In the genomic region with DNA sequence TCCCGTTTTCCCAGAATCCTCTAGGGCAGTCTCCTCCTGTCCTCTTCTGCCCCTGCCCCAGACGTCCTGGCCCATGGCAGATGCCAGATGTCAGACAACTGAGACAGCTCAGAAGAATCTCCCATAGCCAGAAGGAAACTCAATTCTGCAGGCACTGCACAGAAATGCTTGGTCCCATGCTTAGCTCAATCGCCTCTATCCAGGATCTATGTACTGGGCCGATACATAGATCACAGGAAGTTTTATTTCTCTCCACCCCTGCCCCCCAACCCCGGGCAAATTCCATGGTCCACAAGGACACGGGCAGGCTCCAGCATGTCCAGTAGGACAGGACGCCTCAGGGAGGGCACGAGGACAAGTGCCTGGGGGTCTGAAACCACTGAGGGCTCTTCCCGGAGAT, we compare ENCODE assay signal across 1 cellular context.
TF ChIP-seq lines count a peak whose summit lies in the region.

No MANE protein-coding gene starts in this region.

TF ChIP-seq in GM23338, 12 proteins besides CTCF, POLR2A, EP300 and RAD21 (continued from another document):
- TF ChIP-seq, protein P1, sequence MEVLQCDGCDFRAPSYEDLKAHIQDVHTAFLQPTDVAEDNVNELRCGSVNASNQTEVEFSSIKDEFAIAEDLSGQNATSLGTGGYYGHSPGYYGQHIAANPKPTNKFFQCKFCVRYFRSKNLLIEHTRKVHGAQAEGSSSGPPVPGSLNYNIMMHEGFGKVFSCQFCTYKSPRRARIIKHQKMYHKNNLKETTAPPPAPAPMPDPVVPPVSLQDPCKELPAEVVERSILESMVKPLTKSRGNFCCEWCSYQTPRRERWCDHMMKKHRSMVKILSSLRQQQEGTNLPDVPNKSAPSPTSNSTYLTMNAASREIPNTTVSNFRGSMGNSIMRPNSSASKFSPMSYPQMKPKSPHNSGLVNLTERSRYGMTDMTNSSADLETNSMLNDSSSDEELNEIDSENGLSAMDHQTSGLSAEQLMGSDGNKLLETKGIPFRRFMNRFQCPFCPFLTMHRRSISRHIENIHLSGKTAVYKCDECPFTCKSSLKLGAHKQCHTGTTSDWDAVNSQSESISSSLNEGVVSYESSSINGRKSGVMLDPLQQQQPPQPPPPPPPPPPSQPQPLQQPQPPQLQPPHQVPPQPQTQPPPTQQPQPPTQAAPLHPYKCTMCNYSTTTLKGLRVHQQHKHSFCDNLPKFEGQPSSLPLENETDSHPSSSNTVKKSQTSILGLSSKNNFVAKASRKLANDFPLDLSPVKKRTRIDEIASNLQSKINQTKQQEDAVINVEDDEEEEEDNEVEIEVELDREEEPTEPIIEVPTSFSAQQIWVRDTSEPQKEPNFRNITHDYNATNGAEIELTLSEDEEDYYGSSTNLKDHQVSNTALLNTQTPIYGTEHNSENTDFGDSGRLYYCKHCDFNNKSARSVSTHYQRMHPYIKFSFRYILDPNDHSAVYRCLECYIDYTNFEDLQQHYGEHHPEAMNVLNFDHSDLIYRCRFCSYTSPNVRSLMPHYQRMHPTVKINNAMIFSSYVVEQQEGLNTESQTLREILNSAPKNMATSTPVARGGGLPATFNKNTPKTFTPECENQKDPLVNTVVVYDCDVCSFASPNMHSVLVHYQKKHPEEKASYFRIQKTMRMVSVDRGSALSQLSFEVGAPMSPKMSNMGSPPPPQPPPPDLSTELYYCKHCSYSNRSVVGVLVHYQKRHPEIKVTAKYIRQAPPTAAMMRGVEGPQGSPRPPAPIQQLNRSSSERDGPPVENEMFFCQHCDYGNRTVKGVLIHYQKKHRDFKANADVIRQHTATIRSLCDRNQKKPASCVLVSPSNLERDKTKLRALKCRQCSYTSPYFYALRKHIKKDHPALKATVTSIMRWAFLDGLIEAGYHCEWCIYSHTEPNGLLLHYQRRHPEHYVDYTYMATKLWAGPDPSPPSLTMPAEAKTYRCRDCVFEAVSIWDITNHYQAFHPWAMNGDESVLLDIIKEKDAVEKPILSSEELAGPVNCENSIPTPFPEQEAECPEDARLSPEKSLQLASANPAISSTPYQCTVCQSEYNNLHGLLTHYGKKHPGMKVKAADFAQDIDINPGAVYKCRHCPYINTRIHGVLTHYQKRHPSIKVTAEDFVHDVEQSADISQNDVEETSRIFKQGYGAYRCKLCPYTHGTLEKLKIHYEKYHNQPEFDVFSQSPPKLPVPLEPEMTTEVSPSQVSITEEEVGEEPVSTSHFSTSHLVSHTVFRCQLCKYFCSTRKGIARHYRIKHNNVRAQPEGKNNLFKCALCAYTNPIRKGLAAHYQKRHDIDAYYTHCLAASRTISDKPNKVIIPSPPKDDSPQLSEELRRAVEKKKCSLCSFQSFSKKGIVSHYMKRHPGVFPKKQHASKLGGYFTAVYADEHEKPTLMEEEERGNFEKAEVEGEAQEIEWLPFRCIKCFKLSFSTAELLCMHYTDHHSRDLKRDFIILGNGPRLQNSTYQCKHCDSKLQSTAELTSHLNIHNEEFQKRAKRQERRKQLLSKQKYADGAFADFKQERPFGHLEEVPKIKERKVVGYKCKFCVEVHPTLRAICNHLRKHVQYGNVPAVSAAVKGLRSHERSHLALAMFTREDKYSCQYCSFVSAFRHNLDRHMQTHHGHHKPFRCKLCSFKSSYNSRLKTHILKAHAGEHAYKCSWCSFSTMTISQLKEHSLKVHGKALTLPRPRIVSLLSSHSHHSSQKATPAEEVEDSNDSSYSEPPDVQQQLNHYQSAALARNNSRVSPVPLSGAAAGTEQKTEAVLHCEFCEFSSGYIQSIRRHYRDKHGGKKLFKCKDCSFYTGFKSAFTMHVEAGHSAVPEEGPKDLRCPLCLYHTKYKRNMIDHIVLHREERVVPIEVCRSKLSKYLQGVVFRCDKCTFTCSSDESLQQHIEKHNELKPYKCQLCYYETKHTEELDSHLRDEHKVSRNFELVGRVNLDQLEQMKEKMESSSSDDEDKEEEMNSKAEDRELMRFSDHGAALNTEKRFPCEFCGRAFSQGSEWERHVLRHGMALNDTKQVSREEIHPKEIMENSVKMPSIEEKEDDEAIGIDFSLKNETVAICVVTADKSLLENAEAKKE (CRISPR knock-in tag; IDR thresholded peaks at IDR 0.05): no peak
- TF ChIP-seq, protein P2, sequence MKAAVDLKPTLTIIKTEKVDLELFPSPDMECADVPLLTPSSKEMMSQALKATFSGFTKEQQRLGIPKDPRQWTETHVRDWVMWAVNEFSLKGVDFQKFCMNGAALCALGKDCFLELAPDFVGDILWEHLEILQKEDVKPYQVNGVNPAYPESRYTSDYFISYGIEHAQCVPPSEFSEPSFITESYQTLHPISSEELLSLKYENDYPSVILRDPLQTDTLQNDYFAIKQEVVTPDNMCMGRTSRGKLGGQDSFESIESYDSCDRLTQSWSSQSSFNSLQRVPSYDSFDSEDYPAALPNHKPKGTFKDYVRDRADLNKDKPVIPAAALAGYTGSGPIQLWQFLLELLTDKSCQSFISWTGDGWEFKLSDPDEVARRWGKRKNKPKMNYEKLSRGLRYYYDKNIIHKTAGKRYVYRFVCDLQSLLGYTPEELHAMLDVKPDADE (IDR thresholded peaks at IDR 0.05): no peak
